ENCODE assay signal across 15 cellular contexts in the genomic region with DNA sequence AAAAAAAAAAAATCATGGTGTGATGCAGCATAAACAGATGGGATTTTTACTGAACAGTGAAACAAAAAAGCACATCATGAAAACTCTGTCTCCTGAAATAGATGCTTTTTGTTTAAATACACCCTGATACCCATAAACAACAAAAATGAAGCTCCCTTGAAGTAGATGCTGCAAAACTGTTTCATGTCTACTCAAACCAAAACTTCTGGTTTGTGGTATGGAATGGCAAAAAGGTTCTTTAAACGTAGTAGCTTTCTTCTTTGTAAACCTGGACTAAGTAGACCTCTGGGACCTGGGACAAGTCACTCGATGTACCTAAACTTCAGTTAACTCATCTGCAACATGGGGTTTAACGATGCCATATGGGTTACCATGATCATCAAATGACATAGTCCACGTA.
DNase-seq lines count a peak whose midpoint lies in the region; ATAC-seq lines count a peak whose summit lies in the region.
"Had no signal": no experiment of that assay in that cellular context is flagged by ENCODE, and none has a peak within 500 bp of the region (broad histone marks: within the 10 kb centered on the region; RNA-seq: fewer than 3 reads in every experiment).

No MANE protein-coding gene starts in this region.

- ATAC-seq in GM18502 (IDR thresholded peaks at IDR 0.05; ENCODE audit: poor library complexity, unreplicated experiment): peak; percentile 52
- ATAC-seq in GM19455 (IDR thresholded peaks at IDR 0.05; ENCODE audit: unreplicated experiment): peak; percentile 54
- ATAC-seq in HG02870 (IDR thresholded peaks at IDR 0.05; ENCODE audit: unreplicated experiment): peak; percentile 60
- ATAC-seq in GM18909 (IDR thresholded peaks at IDR 0.05; ENCODE audit: poor library complexity, unreplicated experiment): no peak

- H3K36me3 ChIP-seq in MG63: no peaks in the 10 kb centered on the region
- H3K36me3 ChIP-seq: spleen had no signal

- H3K27me3 Mint-ChIP-seq in T-helper 1 cell treated with Interleukin-12 subunit alpha and Interleukin-12 subunit beta and Interleukin-4 antibody, amounts not matched to agents 30 μg/mL and 1 μg/mL, for 36 hours (ENCODE audit: low read depth): peaks cover 63% of the 10 kb centered on the region

- no peaks in the 10 kb centered on the region for H3K27me3 ChIP-seq in MG63

- peaks cover 33% of the 10 kb centered on the region for H3K4me1 Mint-ChIP-seq in T-helper 1 cell treated with Interleukin-12 subunit alpha and Interleukin-12 subunit beta and Interleukin-4 antibody, amounts not matched to agents 30 μg/mL and 1 μg/mL, for 36 hours (ENCODE audit: low read depth)

- no peaks in the 10 kb centered on the region for H3K9me3 Mint-ChIP-seq in T-helper 1 cell treated with Interleukin-12 subunit alpha and Interleukin-12 subunit beta and Interleukin-4 antibody, amounts not matched to agents 30 μg/mL and 1 μg/mL, for 36 hours

- peak overlapping the region; percentile 18 for H3K27ac Mint-ChIP-seq in T-helper 1 cell treated with Interleukin-12 subunit alpha and Interleukin-12 subunit beta and Interleukin-4 antibody, amounts not matched to agents 30 μg/mL and 1 μg/mL, for 36 hours
- H3K27ac Mint-ChIP-seq: activated B cell treated with CpG ODN at 0.5 μM for 24 hours had no signal

- no peak for DNase-seq in A172 (ENCODE audit: low spot score)
- no peak for DNase-seq in pons (ENCODE audit: low spot score)
- no peak for DNase-seq in MG63
- DNase-seq: activated B cell treated with CpG ODN at 0.5 μM for 24 hours; activated effector memory CD4-positive, alpha-beta T cell treated with Interleukin-2 at 50 U/mL for 16 hours; C1 segment of cervical spinal cord; glutamatergic neuron; NCI-H1048; NCI-H510A treated with DMSO at 0.1 percent for 48 hours; spleen had no signal

- H3K36me3 Mint-ChIP-seq in T-helper 1 cell treated with Interleukin-12 subunit alpha and Interleukin-12 subunit beta and Interleukin-4 antibody, amounts not matched to agents 30 μg/mL and 1 μg/mL, for 36 hours (ENCODE audit: low read depth): peaks cover 4% of the 10 kb centered on the region

- no peaks in the 10 kb centered on the region for H3K9me3 ChIP-seq in MG63
- H3K9me3 ChIP-seq: spleen had no signal

- H3K4me3 Mint-ChIP-seq in T-helper 1 cell treated with Interleukin-12 subunit alpha and Interleukin-12 subunit beta and Interleukin-4 antibody, amounts not matched to agents 30 μg/mL and 1 μg/mL, for 36 hours: no peak overlapping the region
- H3K4me3 Mint-ChIP-seq: activated B cell treated with CpG ODN at 0.5 μM for 24 hours had no signal

- H3K4me3 ChIP-seq in MG63: no peak overlapping the region
- H3K4me3 ChIP-seq: spleen had no signal
